Comparison of ENCODE assay signal across 8 cellular contexts in genomic region chr1:6579374-6580118, GRCh38. TPM values are rescaled to one million over a fixed set of nuclear protein-coding genes. Genes with fewer than 3 reads are reported as not detected.
A peak's percentile ranks its signal among the peaks of the same experiment; 100 is the strongest.
DNase-seq lines count a peak whose midpoint lies in the region; ATAC-seq, FAIRE-seq and TF ChIP-seq lines count a peak whose summit lies in the region.

TSS of gene ZBTB48 (plus strand) at chr1:6579994. CDS start at chr1:6580610, 616 bp downstream.

- H3K4me1 ChIP-seq in BE2C: no peaks in the 10 kb centered on the region

- no peaks in the 10 kb centered on the region for H3K27me3 ChIP-seq in BE2C

- FAIRE-seq in colon (lab: Jason Lieb, UNC): peak; percentile 93

- H3K4me3 ChIP-seq in BE2C (ENCODE audit: low read depth, low read length): peak within 1 kb of the TSS; percentile 73

- TF ChIP-seq CTCF in BE2C (IDR thresholded peaks at IDR 0.05; ENCODE audit: low read depth, low read length): no peak

- H3K36me3 ChIP-seq in BE2C: no peaks in the 10 kb centered on the region

- no peaks in the 10 kb centered on the region for H3K9me3 ChIP-seq in BE2C

- peak; percentile 96 for DNase-seq in BE2C
- DNase-seq in GM19240 (ENCODE audit: insufficient read length, low spot score): peak; percentile 100
- peak; percentile 90 to 99 for DNase-seq in NCI-H526 (lab: John Stamatoyannopoulos, UW)
- DNase-seq in activated CD4-positive, alpha-beta T cell treated with anti-CD3 and anti-CD28 coated beads for 48 hours: peak; percentile 99
- DNase-seq in kidney tubule cell (ENCODE audit: low spot score): peak; percentile 98
- DNase-seq in stimulated activated CD4-positive, alpha-beta T cell treated with anti-CD3 and anti-CD28 coated beads, Interleukin-1b, Interleukin-23, amount 100 ng/mL, for 24 hours (ENCODE audit: low read depth in 4 of 4, low spot score in 1 of 4): peak; percentile 90 to 98 (median 94)

- peak; percentile 94 for ATAC-seq in HG03460 (IDR thresholded peaks at IDR 0.05; ENCODE audit: unreplicated experiment)

RNA-seq across cellular contexts. Expression of gene ZBTB48, which starts in this region (rescaled TPM):
- 54.3 TPM for polyA plus RNA-seq in BE2C (2012; ENCODE audit: insufficient read depth, insufficient read length, low read depth)

Comparison
In these comparisons a context has a peak if more than half of its experiments do, and no peak if none do; other contexts are left out.
1. Peak in every context shown above with its lines: DNase-seq, ATAC-seq and H3K4me3 ChIP-seq.